31 cellular contexts compared by ENCODE assay signal in genomic region chr1:248752981-248753525, GRCh38. TPM values are rescaled to one million over a fixed set of nuclear protein-coding genes. Genes with fewer than 3 reads are reported as not detected.
"Had no signal": no experiment of that assay in that cellular context is flagged by ENCODE, and none has a peak within 500 bp of the region (broad histone marks: within the 10 kb centered on the region; RNA-seq: fewer than 3 reads in every experiment).

No MANE protein-coding gene starts in this region.

- H3K4me1 ChIP-seq: adrenal gland, breast epithelium had no signal

- H3K9me3 ChIP-seq: adrenal gland, breast epithelium, MG63 had no signal

- DNase-seq: activated CD4-positive, alpha-beta memory T cell treated with anti-CD3 and anti-CD28 coated beads for 36 hours; activated CD4-positive, alpha-beta T cell treated with anti-CD3 and anti-CD28 coated beads, Interleukin-2, amount 10 ng/mL, durations not matched to agents 7 days and 5 days; activated CD4-positive, CD25-positive, alpha-beta regulatory T cell; activated CD8-positive, alpha-beta memory T cell treated with anti-CD3 and anti-CD28 coated beads for 24 hours; activated gamma-delta T cell treated with Interleukin-2 at 50 U/mL for 16 hours; activated naive CD4-positive, alpha-beta T cell treated with anti-CD3 and anti-CD28 coated beads, Interleukin-2, amount 10 ng/mL, durations not matched to agents 7 days and 5 days; activated naive CD8-positive, alpha-beta T cell treated with anti-CD3 and anti-CD28 coated beads for 36 hours; activated T-cell treated with anti-CD3 and anti-CD28 coated beads for 4 hours; activated T-cell treated with anti-CD3 and anti-CD28 coated beads, Interleukin-2, amount 50 U/mL, for 72 hours; adrenal gland; anterior cingulate cortex; caudate nucleus; MV-4-11; NCI-H1092 treated with DMSO at 0.1 percent for 48 hours; NCI-H1417 treated with DMSO at 0.1 percent for 48 hours; NCI-H1694; NCI-H2029; NCI-H2107; NCI-H345; NCI-H510A; NCI-H526 treated with DMSO at 0.1 percent for 48 hours; NCI-H82 had no signal

- H3K27ac ChIP-seq: adrenal gland, breast epithelium, SK-N-MC, VCaP had no signal

- H3K36me3 ChIP-seq: adrenal gland, breast epithelium, MG63 had no signal

- H3K27me3 ChIP-seq: adrenal gland, breast epithelium, MG63 had no signal

- H3K4me3 ChIP-seq: adrenal gland, breast epithelium, MG63, SK-N-MC had no signal

RNA-seq across cellular contexts. Expression of gene LYPD8, which starts 2.5 kb away (rescaled TPM):
- total RNA-seq: activated CD4-positive, alpha-beta memory T cell treated with anti-CD3 and anti-CD28 coated beads for 36 hours; activated CD4-positive, alpha-beta T cell treated with anti-CD3 and anti-CD28 coated beads, Interleukin-2, amount 10 ng/mL, durations not matched to agents 7 days and 5 days; activated naive CD8-positive, alpha-beta T cell treated with anti-CD3 and anti-CD28 coated beads for 36 hours; activated T-cell treated with anti-CD3 and anti-CD28 coated beads, Interleukin-2, amount 50 U/mL, for 72 hours; activated T-helper 2 cell treated with anti-CD3 and anti-CD28 coated beads, Interferon-gamma antibody, Interleukin-2, Interleukin-4, amounts not matched to agents 10 μg/mL and 5 μg/mL and 100 μg/mL, durations not matched to agents 14 hours and 24 hours and 36 hours; adrenal gland; cerebellum; OCI-LY7; T-helper 2 cell treated with Interferon-gamma antibody and Interleukin-4, amounts not matched to agents 100 ng/mL and 5 ng/mL, for 36 hours had no signal

RNA-seq across cellular contexts. Expression of gene OR14I1, which starts 50.5 kb away (rescaled TPM):
- total RNA-seq: activated CD4-positive, alpha-beta memory T cell treated with anti-CD3 and anti-CD28 coated beads for 36 hours; activated CD4-positive, alpha-beta T cell treated with anti-CD3 and anti-CD28 coated beads, Interleukin-2, amount 10 ng/mL, durations not matched to agents 7 days and 5 days; activated naive CD8-positive, alpha-beta T cell treated with anti-CD3 and anti-CD28 coated beads for 36 hours; activated T-cell treated with anti-CD3 and anti-CD28 coated beads, Interleukin-2, amount 50 U/mL, for 72 hours; activated T-helper 2 cell treated with anti-CD3 and anti-CD28 coated beads, Interferon-gamma antibody, Interleukin-2, Interleukin-4, amounts not matched to agents 10 μg/mL and 5 μg/mL and 100 μg/mL, durations not matched to agents 14 hours and 24 hours and 36 hours; adrenal gland; breast epithelium; cerebellum; OCI-LY7; RPMI7951; T-helper 2 cell treated with Interferon-gamma antibody and Interleukin-4, amounts not matched to agents 100 ng/mL and 5 ng/mL, for 36 hours had no signal
- polyA plus RNA-seq: adrenal gland had no signal
